In genomic region chr22:49365910-49366309, GRCh38 we compare ENCODE assay signal across 30 cellular contexts.
DNase-seq lines count a peak whose midpoint lies in the region; ATAC-seq, FAIRE-seq and TF ChIP-seq lines count a peak whose summit lies in the region.
"Had no signal": no experiment of that assay in that cellular context is flagged by ENCODE, and none has a peak within 500 bp of the region (broad histone marks: within the 10 kb centered on the region; RNA-seq: fewer than 3 reads in every experiment).

No MANE protein-coding gene starts in this region.

- no peak overlapping the region for H3K4me3 ChIP-seq in HepG2 (replicated peaks in 1 of 3; ENCODE audit: insufficient read depth in 1 of 3, low read depth in 2 of 3, low read length in 3 of 3)
- H3K4me3 ChIP-seq in right lobe of liver = no peak overlapping the region
- no peak overlapping the region for H3K4me3 ChIP-seq in neural progenitor cell
- no peak overlapping the region for H3K4me3 ChIP-seq in aorta (ENCODE audit: low read length in 2 of 2)
- H3K4me3 ChIP-seq: A549, esophagus muscularis mucosa, Peyer's patch, upper lobe of left lung had no signal

- no peaks in the 10 kb centered on the region for H3K9me3 Mint-ChIP-seq in neural progenitor cell
- H3K9me3 Mint-ChIP-seq: activated T-cell treated with anti-CD3 and anti-CD28 coated beads, Interleukin-2, amount 50 U/mL, for 4 hours; CD8-positive, alpha-beta memory T cell; effector memory CD8-positive, alpha-beta T cell had no signal

- H3K27ac ChIP-seq in HepG2 (ENCODE audit: extremely low read length, insufficient read depth, low read length) (no peak overlapping the region), right lobe of liver (no peak overlapping the region), neural progenitor cell (no peak overlapping the region), aorta (ENCODE audit: low read depth in 1 of 2, low read length in 2 of 2) (no peak overlapping the region)
- H3K27ac ChIP-seq: A549, esophagus muscularis mucosa, neutrophil, Peyer's patch, upper lobe of left lung had no signal

- no peaks in the 10 kb centered on the region for H4K20me1 ChIP-seq in HepG2 (ENCODE audit: insufficient read depth, low read length)
- no peaks in the 10 kb centered on the region for H4K20me1 ChIP-seq in neural progenitor cell (ENCODE audit: low read depth)

- intact Hi-C loops in HepG2 (cut with micrococcal nuclease; ENCODE audit: unreplicated experiment) (no loop called here), right lobe of liver (cut with DNase I) (no loop called here), aorta (cut with DNase I) (no loop called here)

- H3K36me3 ChIP-seq in HepG2 (replicated peaks in 1 of 2; ENCODE audit: control insufficient read depth in 1 of 2, insufficient read depth in 2 of 2, low read length in 2 of 2) (no peaks in the 10 kb centered on the region), right lobe of liver (no peaks in the 10 kb centered on the region), neural progenitor cell (no peaks in the 10 kb centered on the region), aorta (ENCODE audit: control insufficient read depth in 1 of 2, insufficient read depth in 2 of 2, low read length in 1 of 2) (no peaks in the 10 kb centered on the region)
- H3K36me3 ChIP-seq: esophagus muscularis mucosa, neutrophil, Peyer's patch, upper lobe of left lung had no signal

- H3K27me3 Mint-ChIP-seq in T-helper 17 cell (peaks cover 42% of the 10 kb centered on the region), neural progenitor cell (ENCODE audit: insufficient read depth, low read depth) (peaks cover 6% of the 10 kb centered on the region)

- H3K36me3 Mint-ChIP-seq in T-helper 17 cell (ENCODE audit: low read depth) = no peaks in the 10 kb centered on the region
- H3K36me3 Mint-ChIP-seq in neural progenitor cell = no peaks in the 10 kb centered on the region
- H3K36me3 Mint-ChIP-seq: brain; CD8-positive, alpha-beta memory T cell had no signal

- DNase-seq in HepG2 (ENCODE audit: low spot score) (no peak), right lobe of liver (no peak), T-helper 17 cell (no peak), neural progenitor cell (ENCODE audit: low spot score) (no peak), aorta (no peak), epidermal melanocyte (ENCODE audit: insufficient read length, low spot score) (no peak), middle frontal gyrus (ENCODE audit: extremely low spot score, low spot score) (no peak)
- DNase-seq: activated T-cell treated with anti-CD3 and anti-CD28 coated beads, Interleukin-2, amount 50 U/mL, for 4 hours; CD8-positive, alpha-beta memory T cell; effector memory CD8-positive, alpha-beta T cell; foreskin melanocyte; GOT3; hypothalamus; KG1; NCI-H187; NCI-H2227 treated with DMSO at 0.1 percent for 48 hours; NK-92 treated with Interleukin-12 subunit alpha and Interleukin-12 subunit beta, amount 100 ng/mL, for 24 hours; small intestine; stimulated activated CD4-positive, alpha-beta T cell treated with anti-CD3 and anti-CD28 coated beads, Interleukin-2, amount 100 ng/mL, for 24 hours; T-helper 2 cell; upper lobe of left lung had no signal

- WGBS in HepG2 (ENCODE audit: low lambda C conversion rate) = 5% methylated on average over 14 of the region's 14 CpGs
- WGBS in right lobe of liver (ENCODE audit: insufficient coverage, low coverage, low lambda C conversion rate, missing lambda C conversion rate) = 56% methylated on average over 12 of the region's 14 CpGs
- 79 to 86% methylated on average over 14 of the region's 14 CpGs for WGBS in aorta, 2 donors

- CTCF ChIA-PET in HepG2 (lab: Yijun Ruan, JAX; ENCODE audit: low intra/inter-chr PET ratio, low total read pairs) = no interaction called here

- H3K4me1 Mint-ChIP-seq in T-helper 17 cell = peaks cover 3% of the 10 kb centered on the region
- peaks cover 30% of the 10 kb centered on the region for H3K4me1 Mint-ChIP-seq in neural progenitor cell
- H3K4me1 Mint-ChIP-seq: B cell; CD8-positive, alpha-beta memory T cell had no signal

- H3K79me2 ChIP-seq in HepG2 (ENCODE audit: insufficient read depth, low read length) (no peaks in the 10 kb centered on the region), neural progenitor cell (ENCODE audit: low read depth) (no peaks in the 10 kb centered on the region)

- H3K9me3 ChIP-seq in HepG2 (ENCODE audit: low read length) = peaks cover 8% of the 10 kb centered on the region
- H3K9me3 ChIP-seq in right lobe of liver = no peaks in the 10 kb centered on the region
- H3K9me3 ChIP-seq in T-helper 17 cell (ENCODE audit: control insufficient read depth, low read length, poor library complexity, severe bottlenecking) = no peaks in the 10 kb centered on the region
- H3K9me3 ChIP-seq in neural progenitor cell (ENCODE audit: low read depth) = no peaks in the 10 kb centered on the region
- no peaks in the 10 kb centered on the region for H3K9me3 ChIP-seq in aorta (ENCODE audit: control insufficient read depth, low read length)
- H3K9me3 ChIP-seq: A549, esophagus muscularis mucosa, neutrophil, Peyer's patch, upper lobe of left lung had no signal

- in situ Hi-C loops in HepG2 (cut with HindIII; ENCODE audit: extremely low pct_ligation_motif_present, low pct_unique_long_range_greater_than_20kb) = no loop called here

- H3K4me3 Mint-ChIP-seq in T-helper 17 cell = peak overlapping the region; percentile 22
- peak overlapping the region; percentile 24 for H3K4me3 Mint-ChIP-seq in neural progenitor cell
- H3K4me3 Mint-ChIP-seq: activated T-cell treated with anti-CD3 and anti-CD28 coated beads, Interleukin-2, amount 50 U/mL, for 4 hours; B cell; CD8-positive, alpha-beta memory T cell; effector memory CD8-positive, alpha-beta T cell had no signal

- no peaks in the 10 kb centered on the region for H3F3A ChIP-seq in neural progenitor cell (ENCODE audit: low read depth)

- H3K4me1 ChIP-seq in HepG2 (ENCODE audit: insufficient read depth, low read length) = no peaks in the 10 kb centered on the region
- no peaks in the 10 kb centered on the region for H3K4me1 ChIP-seq in right lobe of liver
- H3K4me1 ChIP-seq in neural progenitor cell = no peaks in the 10 kb centered on the region
- H3K4me1 ChIP-seq in aorta (ENCODE audit: control insufficient read depth in 1 of 2, insufficient read depth in 2 of 2, low read length in 2 of 2) = no peaks in the 10 kb centered on the region
- H3K4me1 ChIP-seq: A549, esophagus muscularis mucosa, Peyer's patch had no signal

- no TSS peak for BruUV-seq in HepG2 (replicated peaks; lab: Mats Ljungman, UMichigan)

- TF ChIP-seq EP300 in HepG2 (IDR thresholded peaks at IDR 0.05; ENCODE audit: low read depth in 2 of 2, low read length in 2 of 2) = no peak
- TF ChIP-seq EP300 in HepG2 (CRISPR knock-in tag; IDR thresholded peaks at IDR 0.05; ENCODE audit: borderline replicate concordance) = no peak

- FAIRE-seq in HepG2 (lab: Jason Lieb, UNC) = no peak
- FAIRE-seq: A549, GM18507, HTR-8/SVneo, small intestine had no signal

- H3K9ac ChIP-seq in HepG2 (ENCODE audit: insufficient read depth, low read depth, low read length) = no peak overlapping the region
- H3K9ac ChIP-seq in neural progenitor cell = no peak overlapping the region

- POLR2A ChIA-PET in HepG2 (lab: Yijun Ruan, JAX) = no interaction called here

- H3K4me2 ChIP-seq in HepG2 (ENCODE audit: low read depth, low read length) (no peak overlapping the region), neural progenitor cell (no peak overlapping the region)
- H3K4me2 ChIP-seq: A549 had no signal

- H3K27ac Mint-ChIP-seq in T-helper 17 cell (no peak overlapping the region), neural progenitor cell (peak overlapping the region; percentile 48)
- H3K27ac Mint-ChIP-seq: B cell; effector memory CD8-positive, alpha-beta T cell had no signal

- no peak overlapping the region for H2AFZ ChIP-seq in HepG2 (ENCODE audit: low read length)
- no peak overlapping the region for H2AFZ ChIP-seq in neural progenitor cell (replicated peaks)

- no peak for TF ChIP-seq RAD21 in HepG2 (CRISPR knock-in tag; IDR thresholded peaks at IDR 0.05)

- peak; percentile 25; the same call in 1 of the 3 replicates for ATAC-seq in HepG2
- no peak for ATAC-seq in right lobe of liver
- ATAC-seq in T-helper 17 cell = no peak
- peak; percentile 32 for ATAC-seq in aorta (ENCODE audit: low FRiP score)
- no peak for ATAC-seq in HG03342 (IDR thresholded peaks at IDR 0.05; ENCODE audit: unreplicated experiment)
- ATAC-seq: activated T-cell treated with anti-CD3 and anti-CD28 coated beads, Interleukin-2, amount 50 U/mL, for 4 hours; effector memory CD8-positive, alpha-beta T cell had no signal

- no peak for TF ChIP-seq CTCF in HepG2 (CRISPR knock-in tag; IDR thresholded peaks at IDR 0.05)
- TF ChIP-seq CTCF in right lobe of liver (IDR thresholded peaks at IDR 0.05) = no peak
- TF ChIP-seq CTCF in neural progenitor cell (IDR thresholded peaks at IDR 0.05) = no peak

- H3K27me3 ChIP-seq in HepG2 (ENCODE audit: control insufficient read depth in 1 of 2, insufficient read depth in 2 of 2, low read length in 2 of 2) (peaks cover 6 to 50% of the 10 kb centered on the region in 2 experiments; a peak in 4 of 5 replicates), right lobe of liver (no peaks in the 10 kb centered on the region), neural progenitor cell (no peaks in the 10 kb centered on the region), aorta (ENCODE audit: control insufficient read depth in 1 of 2, insufficient read depth in 2 of 2, low read length in 1 of 2) (no peaks in the 10 kb centered on the region)
- H3K27me3 ChIP-seq: Peyer's patch, upper lobe of left lung had no signal

- TF ChIP-seq POLR2A in HepG2 (IDR thresholded peaks at IDR 0.05; ENCODE audit: insufficient read depth in 1 of 2, low read depth in 2 of 2, low read length in 2 of 2) (no peak), right lobe of liver (IDR thresholded peaks at IDR 0.05) (no peak)

TF ChIP-seq in HepG2, 621 proteins besides CTCF, POLR2A, EP300 and RAD21 (continues in another document):
- TF ChIP-seq RAD51 (IDR thresholded peaks at IDR 0.05; ENCODE audit: borderline replicate concordance) (no peak), GATAD1 (CRISPR knock-in tag; IDR thresholded peaks at IDR 0.05) (no peak)

Comparison
In these comparisons a context has a peak if more than half of its experiments do, and no peak if none do; other contexts are left out.
1. ATAC-seq: peak in HepG2 (single experiment) and aorta (single experiment); none in right lobe of liver (0 of 4), T-helper 17 cell (single experiment) and HG03342 (single experiment).